In genomic region chr17:74842599-74843351, GRCh38 we compare ENCODE assay signal across 8 cellular contexts. TPM values are rescaled to one million over a fixed set of nuclear protein-coding genes. Genes with fewer than 3 reads are reported as not detected.
A peak's percentile ranks its signal among the peaks of the same experiment; 100 is the strongest.
DNase-seq lines count a peak whose midpoint lies in the region; ATAC-seq and TF ChIP-seq lines count a peak whose summit lies in the region.

No MANE protein-coding gene starts in this region.

- H3K79me2 ChIP-seq in smooth muscle cell (ENCODE audit: low read depth): no peaks in the 10 kb centered on the region

- no peak overlapping the region for H3K27ac Mint-ChIP-seq in activated T-cell treated with anti-CD3 and anti-CD28 coated beads, Interleukin-2, amount 50 U/mL, for 72 hours
- no peak overlapping the region for H3K27ac Mint-ChIP-seq in activated T-cell treated with anti-CD3 and anti-CD28 coated beads, Interleukin-2, amount 50 U/mL, for 24 hours

- H3K27me3 Mint-ChIP-seq in activated T-cell treated with anti-CD3 and anti-CD28 coated beads, Interleukin-2, amount 50 U/mL, for 72 hours (ENCODE audit: low read depth): peaks cover 17% of the 10 kb centered on the region
- H3K27me3 Mint-ChIP-seq in activated T-cell treated with anti-CD3 and anti-CD28 coated beads, Interleukin-2, amount 50 U/mL, for 24 hours: peaks cover 23% of the 10 kb centered on the region

- peaks cover 22% of the 10 kb centered on the region for H3K4me1 Mint-ChIP-seq in activated T-cell treated with anti-CD3 and anti-CD28 coated beads, Interleukin-2, amount 50 U/mL, for 72 hours (ENCODE audit: low read depth)
- peaks cover 18% of the 10 kb centered on the region for H3K4me1 Mint-ChIP-seq in activated T-cell treated with anti-CD3 and anti-CD28 coated beads, Interleukin-2, amount 50 U/mL, for 24 hours (ENCODE audit: low read depth)

- peak overlapping the region; percentile 83 for H3K4me2 ChIP-seq in smooth muscle cell

- no peaks in the 10 kb centered on the region for H3K9me3 Mint-ChIP-seq in activated T-cell treated with anti-CD3 and anti-CD28 coated beads, Interleukin-2, amount 50 U/mL, for 72 hours
- H3K9me3 Mint-ChIP-seq in activated T-cell treated with anti-CD3 and anti-CD28 coated beads, Interleukin-2, amount 50 U/mL, for 24 hours: no peaks in the 10 kb centered on the region

- DNase-seq in activated T-cell treated with anti-CD3 and anti-CD28 coated beads, Interleukin-2, amount 50 U/mL, for 72 hours: peak; percentile 48 to 52
- DNase-seq in activated T-cell treated with anti-CD3 and anti-CD28 coated beads, Interleukin-2, amount 50 U/mL, for 24 hours: no peak
- DNase-seq in NCI-H460 (ENCODE audit: extremely low read depth, low read depth): peak; percentile 71
- peak; percentile 82 for DNase-seq in cerebellum (ENCODE audit: low spot score)
- peak; percentile 55 for DNase-seq in iris pigment epithelial cell (ENCODE audit: low read depth)
- peak; percentile 43 for DNase-seq in smooth muscle cell (lab: John Stamatoyannopoulos, UW; ENCODE audit: unreplicated experiment)
- DNase-seq in T-helper 1 cell: no peak

- no peaks in the 10 kb centered on the region for H3K36me3 Mint-ChIP-seq in activated T-cell treated with anti-CD3 and anti-CD28 coated beads, Interleukin-2, amount 50 U/mL, for 72 hours (ENCODE audit: insufficient read depth in 2 of 2)
- H3K36me3 Mint-ChIP-seq in activated T-cell treated with anti-CD3 and anti-CD28 coated beads, Interleukin-2, amount 50 U/mL, for 24 hours (ENCODE audit: low read depth): peaks cover 11% of the 10 kb centered on the region

- peak; percentile 44 for TF ChIP-seq CTCF in smooth muscle cell (IDR thresholded peaks at IDR 0.05; ENCODE audit: borderline replicate concordance, insufficient read depth, poor library complexity, severe bottlenecking)

- no peaks in the 10 kb centered on the region for H3K36me3 ChIP-seq in smooth muscle cell (ENCODE audit: low read depth)

- H3K4me3 ChIP-seq in smooth muscle cell: peak overlapping the region; percentile 48

- ATAC-seq in activated T-cell treated with anti-CD3 and anti-CD28 coated beads, Interleukin-2, amount 50 U/mL, for 72 hours (replicated peaks in 1 of 2): peak; percentile 62 to 73
- no peak for ATAC-seq in GM18498 (IDR thresholded peaks at IDR 0.05; ENCODE audit: unreplicated experiment)

- H3F3A ChIP-seq in smooth muscle cell (ENCODE audit: low read depth): no peaks in the 10 kb centered on the region

- no peak overlapping the region for H3K9ac ChIP-seq in smooth muscle cell (ENCODE audit: low read depth)

- H3K4me3 Mint-ChIP-seq in activated T-cell treated with anti-CD3 and anti-CD28 coated beads, Interleukin-2, amount 50 U/mL, for 72 hours: no peak overlapping the region
- no peak overlapping the region for H3K4me3 Mint-ChIP-seq in activated T-cell treated with anti-CD3 and anti-CD28 coated beads, Interleukin-2, amount 50 U/mL, for 24 hours

- H3K9me3 ChIP-seq in smooth muscle cell (replicated peaks; ENCODE audit: low read depth): no peaks in the 10 kb centered on the region

- no peak overlapping the region for H3K27ac ChIP-seq in smooth muscle cell (ENCODE audit: low read depth)

- no peaks in the 10 kb centered on the region for H4K20me1 ChIP-seq in smooth muscle cell (ENCODE audit: low read depth)

- H3K27me3 ChIP-seq in smooth muscle cell (ENCODE audit: low read depth): peaks cover 26% of the 10 kb centered on the region

- H3K4me1 ChIP-seq in smooth muscle cell (ENCODE audit: low read depth): no peaks in the 10 kb centered on the region

- no peak overlapping the region for H2AFZ ChIP-seq in smooth muscle cell (ENCODE audit: low read depth)

- WGBS in smooth muscle cell (ENCODE audit: low lambda C conversion rate): 8% methylated on average over 53 of the region's 88 CpGs

RNA-seq across cellular contexts. Expression of gene GRIN2C, which starts 16.9 kb away (rescaled TPM):
- total RNA-seq in activated T-cell treated with anti-CD3 and anti-CD28 coated beads, Interleukin-2, amount 50 U/mL, for 72 hours: under 1 TPM; 0.14 to 0.37 TPM
- not detected in 2 replicates for total RNA-seq in NCI-H460 (2014; rRNA removed; shearing (Covaris generic))
- not detected in 2 replicates for polyA plus RNA-seq in NCI-H460 (2014; cell fraction: nucleus; rRNA removed)
- total RNA-seq in cerebellum: 8.1 TPM
- 0.13 TPM in 2 replicates for total RNA-seq in smooth muscle cell
- 0.30 and 0.32 TPM in 2 replicates for polyA plus RNA-seq in smooth muscle cell

RNA-seq across cellular contexts. Expression of gene FDXR, which starts 30.0 kb away (rescaled TPM):
- total RNA-seq in activated T-cell treated with anti-CD3 and anti-CD28 coated beads, Interleukin-2, amount 50 U/mL, for 72 hours: 10 to 100 TPM; 44.3 to 79.7 TPM
- 35.0 and 36.9 TPM in 2 replicates for total RNA-seq in NCI-H460 (2014; rRNA removed; shearing (Covaris generic))
- polyA plus RNA-seq in NCI-H460 (2014; cell fraction: nucleus; rRNA removed): 47.3 and 54.6 TPM in 2 replicates
- total RNA-seq in cerebellum (2.3 TPM), smooth muscle cell (5.6 and 10.4 TPM in 2 replicates)
- polyA plus RNA-seq in smooth muscle cell: 18.7 and 22.1 TPM in 2 replicates

RNA-seq across cellular contexts. Expression of gene FADS6, which starts 50.7 kb away (rescaled TPM):
- total RNA-seq in activated T-cell treated with anti-CD3 and anti-CD28 coated beads, Interleukin-2, amount 50 U/mL, for 72 hours: not detected
- total RNA-seq in NCI-H460 (2014; rRNA removed; shearing (Covaris generic)): not detected in 2 replicates
- polyA plus RNA-seq in NCI-H460 (2014; cell fraction: nucleus; rRNA removed): not detected in 2 replicates
- total RNA-seq in cerebellum (2.7 TPM), smooth muscle cell (0.22 TPM in 1 of 2 replicates, not detected in the other)
- not detected in 2 replicates for polyA plus RNA-seq in smooth muscle cell

Comparison
In these comparisons a context has a peak if more than half of its experiments do, and no peak if none do; other contexts are left out.
1. DNase-seq: peak in activated T-cell treated with anti-CD3 and anti-CD28 coated beads, Interleukin-2, amount 50 U/mL, for 72 hours (2 of 2), NCI-H460 (single experiment), cerebellum (single experiment), iris pigment epithelial cell (single experiment) and smooth muscle cell (single experiment); none in activated T-cell treated with anti-CD3 and anti-CD28 coated beads, Interleukin-2, amount 50 U/mL, for 24 hours (single experiment) and T-helper 1 cell (0 of 5).